In the genomic region with DNA sequence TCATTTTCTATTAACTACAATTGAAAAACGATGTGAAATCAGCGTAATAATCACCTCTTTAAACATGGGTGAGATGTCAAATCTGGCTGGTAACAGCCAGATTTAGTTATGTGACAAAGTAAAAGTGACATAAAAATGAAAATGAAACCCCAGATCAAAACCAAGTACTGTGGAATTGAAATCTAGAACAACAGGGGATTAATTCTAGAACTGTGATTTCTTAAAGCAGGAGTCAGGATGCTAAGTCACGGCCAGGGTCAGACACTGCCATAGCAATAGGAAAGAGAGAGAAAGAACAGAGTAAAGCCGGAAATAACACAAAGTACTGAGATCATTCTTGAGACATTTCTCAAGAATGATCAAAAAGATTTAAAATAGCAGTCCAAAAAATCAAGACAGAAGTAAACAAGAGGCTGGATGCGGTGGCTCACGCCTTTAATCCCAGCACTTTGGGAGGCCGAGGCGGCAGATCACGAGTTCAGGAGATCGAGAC, we compare ENCODE assay signal across 19 cellular contexts.
DNase-seq lines count a peak whose midpoint lies in the region; ATAC-seq and TF ChIP-seq lines count a peak whose summit lies in the region.
"Had no signal": no experiment of that assay in that cellular context is flagged by ENCODE, and none has a peak within 500 bp of the region (broad histone marks: within the 10 kb centered on the region; RNA-seq: fewer than 3 reads in every experiment).

No MANE protein-coding gene starts in this region.

- TF ChIP-seq CTCF in MM.1S (IDR thresholded peaks at IDR 0.05; ENCODE audit: low read length) (no peak), nephron progenitor cell (IDR thresholded peaks at IDR 0.05) (no peak), upper lobe of left lung (IDR thresholded peaks at IDR 0.05) (no peak)

- no peak overlapping the region for H3K4me2 ChIP-seq in MM.1S (ENCODE audit: low read depth, low read length)
- H3K4me2 ChIP-seq: BLaER1 treated with 17β-estradiol and CSF1 and Interleukin-3, amounts not matched to agents 10 nM and 100 nM; GM23338 had no signal

- no peaks in the 10 kb centered on the region for H3K4me1 ChIP-seq in MM.1S (ENCODE audit: low read length)
- no peaks in the 10 kb centered on the region for H3K4me1 ChIP-seq in upper lobe of left lung
- H3K4me1 ChIP-seq: BE2C; BLaER1 treated with 17β-estradiol and CSF1 and Interleukin-3, amounts not matched to agents 10 nM and 100 nM had no signal

- WGBS in upper lobe of left lung, 2 donors = 73 to 76% methylated on average over 10 of the region's 10 CpGs

- no peaks in the 10 kb centered on the region for H3K4me1 Mint-ChIP-seq in nephron progenitor cell
- H3K4me1 Mint-ChIP-seq: CD14-positive monocyte; CD8-positive, alpha-beta memory T cell; GM23338 had no signal

- H2AFZ ChIP-seq in MM.1S (ENCODE audit: low read length) = no peak overlapping the region
- H2AFZ ChIP-seq: GM23338 had no signal

- H3K9ac ChIP-seq in MM.1S (ENCODE audit: low read length) = no peak overlapping the region
- H3K9ac ChIP-seq: BLaER1 treated with 17β-estradiol and CSF1 and Interleukin-3, amounts not matched to agents 10 nM and 100 nM had no signal

- H3K27ac ChIP-seq in MM.1S (ENCODE audit: low read length) (no peak overlapping the region), upper lobe of left lung (no peak overlapping the region)
- H3K27ac ChIP-seq: BLaER1 treated with 17β-estradiol and CSF1 and Interleukin-3, amounts not matched to agents 10 nM and 100 nM had no signal

- no peaks in the 10 kb centered on the region for H3K36me3 ChIP-seq in MM.1S (replicated peaks; ENCODE audit: insufficient read depth, low read length)
- H3K36me3 ChIP-seq in upper lobe of left lung = no peaks in the 10 kb centered on the region
- H3K36me3 ChIP-seq: BE2C; BLaER1 treated with 17β-estradiol and CSF1 and Interleukin-3, amounts not matched to agents 10 nM and 100 nM had no signal

- TF ChIP-seq POLR2A in upper lobe of left lung (IDR thresholded peaks at IDR 0.05) = no peak

- H3F3A ChIP-seq in MM.1S (ENCODE audit: insufficient read depth, low read length) = no peaks in the 10 kb centered on the region

- H3K27ac Mint-ChIP-seq in nephron progenitor cell = peak overlapping the region; percentile 7
- H3K27ac Mint-ChIP-seq: CD4-positive, alpha-beta T cell; CD8-positive, alpha-beta memory T cell; GM23338; H9 had no signal

- no peaks in the 10 kb centered on the region for H3K9me3 ChIP-seq in MM.1S (replicated peaks; ENCODE audit: insufficient read depth, low read length)
- no peaks in the 10 kb centered on the region for H3K9me3 ChIP-seq in upper lobe of left lung
- H3K9me3 ChIP-seq: BE2C had no signal

- no peaks in the 10 kb centered on the region for H3K79me2 ChIP-seq in MM.1S (ENCODE audit: low read length)

- no peak overlapping the region for H3K4me3 ChIP-seq in MM.1S (ENCODE audit: low read length)
- no peak overlapping the region for H3K4me3 ChIP-seq in upper lobe of left lung
- H3K4me3 ChIP-seq: BLaER1 treated with 17β-estradiol and CSF1 and Interleukin-3, amounts not matched to agents 10 nM and 100 nM; GM23338 had no signal

- H3K36me3 Mint-ChIP-seq in nephron progenitor cell (ENCODE audit: low read depth) = no peaks in the 10 kb centered on the region
- H3K36me3 Mint-ChIP-seq: CD14-positive monocyte; CD8-positive, alpha-beta memory T cell had no signal

- in situ Hi-C loops in G401 (cut with HindIII; ENCODE audit: low sequenced_read_pairs) = no loop called here

- H3K4me3 Mint-ChIP-seq in nephron progenitor cell = no peak overlapping the region
- H3K4me3 Mint-ChIP-seq: CD14-positive monocyte; CD4-positive, alpha-beta T cell; CD8-positive, alpha-beta memory T cell; GM23338; H9 had no signal

- no peak for TF ChIP-seq EP300 in upper lobe of left lung (IDR thresholded peaks at IDR 0.05)

- no peaks in the 10 kb centered on the region for H3K9me2 ChIP-seq in MM.1S (replicated peaks; ENCODE audit: insufficient read depth, low read length)

- DNase-seq in ELR (ENCODE audit: low read depth) = peak; percentile 34
- DNase-seq in MM.1S = peak; percentile 53
- peak; percentile 17 for DNase-seq in dermis blood vessel endothelial cell
- no peak for DNase-seq in nephron progenitor cell
- DNase-seq in G401 (ENCODE audit: low spot score) = no peak
- no peak for DNase-seq in upper lobe of left lung
- DNase-seq: BE2C; CD4-positive, alpha-beta T cell; CD8-positive, alpha-beta memory T cell; DMS 273 treated with DMSO at 0.1 percent for 48 hours; DMS79; EL; H9 had no signal

- H4K20me1 ChIP-seq in MM.1S (ENCODE audit: insufficient read depth, low read length) = no peaks in the 10 kb centered on the region
- H4K20me1 ChIP-seq: BLaER1 treated with 17β-estradiol and CSF1 and Interleukin-3, amounts not matched to agents 10 nM and 100 nM had no signal

- no peaks in the 10 kb centered on the region for H3K27me3 ChIP-seq in MM.1S (replicated peaks; ENCODE audit: insufficient read depth, low read length)
- no peaks in the 10 kb centered on the region for H3K27me3 ChIP-seq in upper lobe of left lung
- H3K27me3 ChIP-seq: BE2C; BLaER1 treated with 17β-estradiol and CSF1 and Interleukin-3, amounts not matched to agents 10 nM and 100 nM had no signal

- no peaks in the 10 kb centered on the region for H3K27me3 Mint-ChIP-seq in nephron progenitor cell (ENCODE audit: low read depth, poor library complexity)
- H3K27me3 Mint-ChIP-seq: CD4-positive, alpha-beta T cell; CD8-positive, alpha-beta memory T cell had no signal

- ATAC-seq in GM19397 (IDR thresholded peaks at IDR 0.05; ENCODE audit: unreplicated experiment) (no peak), upper lobe of left lung (ENCODE audit: low FRiP score in 2 of 2) (no peak), HG03469 (IDR thresholded peaks at IDR 0.05; ENCODE audit: unreplicated experiment) (no peak)
- ATAC-seq: GM23338, HCT116 had no signal

- no peaks in the 10 kb centered on the region for H3K9me3 Mint-ChIP-seq in nephron progenitor cell

Comparison
In these comparisons a context has a peak if more than half of its experiments do, and no peak if none do; other contexts are left out.
1. DNase-seq: peak in ELR (single experiment), MM.1S (single experiment) and dermis blood vessel endothelial cell (single experiment); none in nephron progenitor cell (single experiment), G401 (single experiment) and upper lobe of left lung (0 of 2).